Comparison of ENCODE assay signal across 8 cellular contexts in genomic region chr10:58152698-58153263, GRCh38.
DNase-seq lines count a peak whose midpoint lies in the region; ATAC-seq, FAIRE-seq and TF ChIP-seq lines count a peak whose summit lies in the region.

No MANE protein-coding gene starts in this region.

- RAD21 ChIA-PET in GM12878 (lab: Charles Lee; ENCODE audit: unreplicated experiment) = interaction anchor here (1.1 to 2.2 kb wide), 7 partner anchors 10 to 815 kb away, joined by 3 to 7 read pairs (median 3); no protein-coding TSS in a partner anchor

- peak; percentile 70 for ATAC-seq in GM12878
- no peak for ATAC-seq in GM18502 (IDR thresholded peaks at IDR 0.05; ENCODE audit: poor library complexity, unreplicated experiment)

- H3K27ac ChIP-seq in RWPE1 (no peak overlapping the region), GM12878 (ENCODE audit: control insufficient read depth, insufficient read depth) (no peak overlapping the region)

- BruUV-seq in GM12878 (replicated peaks; lab: Mats Ljungman, UMichigan) = no TSS peak

- TF ChIP-seq EP300 in GM12878 (IDR thresholded peaks at IDR 0.05; ENCODE audit: borderline replicate concordance in 1 of 2, control insufficient read depth in 1 of 2, low read depth in 2 of 2, low read length in 2 of 2) = no peak

- DNase-seq in AG09319 (ENCODE audit: extremely low read depth, low read depth) (peak; percentile 10), GM13976 (ENCODE audit: low spot score) (peak; percentile 28), HTR-8/SVneo (ENCODE audit: insufficient read length, low spot score) (peak; percentile 31), RWPE1 (ENCODE audit: low spot score) (peak; percentile 20), GM12878 (ENCODE audit: low read depth, low spot score) (no peak)
- peak; percentile 19 to 21 for DNase-seq in stimulated activated CD4-positive, alpha-beta T cell treated with anti-CD3 and anti-CD28 coated beads, Interleukin-4, amount 100 ng/mL, for 48 hours (ENCODE audit: low read depth in 2 of 2)

- H3K9me3 ChIP-seq in GM12878 (replicated peaks; ENCODE audit: control insufficient read depth, insufficient read depth, low read length) = no peaks in the 10 kb centered on the region

- intact Hi-C loops in GM12878 (cut with micrococcal nuclease; ENCODE audit: unreplicated experiment) = loop anchor here (5.0 to 10.0 kb wide), 2 partner anchors 568 to 815 kb away; no protein-coding TSS in a partner anchor

- no peaks in the 10 kb centered on the region for H3K27me3 ChIP-seq in GM12878 (replicated peaks in 1 of 2; ENCODE audit: control insufficient read depth in 2 of 2, insufficient read depth in 2 of 2, low read length in 1 of 2)

- in situ Hi-C loops in GM13976 (cut with MboI; ENCODE audit: low sequenced_read_pairs, unreplicated experiment) = no loop called here
- in situ Hi-C loops in GM12878 (cut with MboI) = no loop called here

- no peak for TF ChIP-seq POLR2A in GM12878 (IDR thresholded peaks at IDR 0.05; ENCODE audit: low read depth, low read length)

- CTCF ChIA-PET in RWPE1 (lab: Yijun Ruan, JAX) (interaction anchor here (0.6 to 1.5 kb wide), 4 partner anchors 10 to 631 kb away, joined by 3 to 7 read pairs (median 3); no protein-coding TSS in a partner anchor), GM12878 (lab: Yijun Ruan, JAX) (interaction anchor here (0.6 to 2.9 kb wide), 17 partner anchors 9 to 812 kb away, joined by 3 to 13 read pairs (median 4); no protein-coding TSS in a partner anchor)

- no peak overlapping the region for H3K9ac ChIP-seq in GM12878 (ENCODE audit: control insufficient read depth, insufficient read depth, low read length)

- 6% methylated on average over 7 of the region's 7 CpGs for WGBS in GM12878 (ENCODE audit: insufficient coverage, insufficient replicate concordance, low lambda C conversion rate, missing lambda C conversion rate)

- H2AFZ ChIP-seq in GM12878 (ENCODE audit: control insufficient read depth, low read depth, low read length) = no peak overlapping the region

- no peaks in the 10 kb centered on the region for H4K20me1 ChIP-seq in GM12878 (ENCODE audit: control insufficient read depth, insufficient read depth)

- POLR2A ChIA-PET in RWPE1 (lab: Yijun Ruan, JAX; ENCODE audit: low non-redundant PET) (no interaction called here), GM12878 (lab: Charles Lee) (no interaction called here)

- SMC1A ChIA-PET in GM12878 (lab: Charles Lee; ENCODE audit: uncharacterized antibody, unreplicated experiment) = interaction anchor here (0.6 to 1.6 kb wide), 7 partner anchors 18 to 821 kb away, joined by 3 to 4 read pairs (median 3); no protein-coding TSS in a partner anchor

- no peaks in the 10 kb centered on the region for H3K4me1 ChIP-seq in GM12878 (ENCODE audit: control insufficient read depth, insufficient read depth, low read length)

- H3K79me2 ChIP-seq in GM12878 (ENCODE audit: control insufficient read depth, insufficient read depth, low read length) = no peaks in the 10 kb centered on the region

- H3K36me3 ChIP-seq in GM12878 (ENCODE audit: control insufficient read depth in 2 of 2, insufficient read depth in 2 of 2, low read length in 1 of 2) = no peaks in the 10 kb centered on the region

- TF ChIP-seq CTCF in AG09319 (IDR thresholded peaks at IDR 0.05; ENCODE audit: low read depth, low read length) (peak; percentile 67), GM13976 (IDR thresholded peaks at IDR 0.05; ENCODE audit: borderline replicate concordance, control extremely low read depth, extremely low read depth, insufficient read depth, missing control alignments) (peak; percentile 44), RWPE1 (conservative IDR thresholded peaks at IDR 0.05; ENCODE audit: low read depth) (peak; percentile 66), GM12878 (IDR thresholded peaks at IDR 0.05 in 2 of 3, conservative IDR thresholded peaks at IDR 0.05 in 1 of 3; ENCODE audit: control insufficient read depth in 2 of 3, extremely low read depth in 1 of 3, insufficient read depth in 1 of 3, low read depth in 3 of 3, low read length in 3 of 3) (peak; percentile 47 to 64 (median 57); a peak in 5 of 6 replicates)

- TF ChIP-seq RAD21 in GM12878 (IDR thresholded peaks at IDR 0.05; ENCODE audit: insufficient read depth, low read depth, low read length) = peak; percentile 58

- no peak for FAIRE-seq in HTR-8/SVneo (lab: Jason Lieb, UNC)
- FAIRE-seq in GM12878 (lab: Jason Lieb, UNC) = peak; percentile 38
- FAIRE-seq in islet of Langerhans (lab: Jason Lieb, UNC) = peak; percentile 96

- H3K4me3 ChIP-seq in GM12878 = no peak overlapping the region

- H3K4me2 ChIP-seq in GM12878 (ENCODE audit: control insufficient read depth, insufficient read depth) = no peak overlapping the region

TF ChIP-seq in GM12878, 131 proteins besides CTCF, POLR2A, EP300 and RAD21:
- TF ChIP-seq NFXL1 (IDR thresholded peaks at IDR 0.05; ENCODE audit: borderline replicate concordance) = no peak
- TF ChIP-seq SMC3 (IDR thresholded peaks at IDR 0.05; ENCODE audit: borderline replicate concordance, low read length) = peak; percentile 48; the same call in 1 of the 2 replicates
- TF ChIP-seq KLF5 (IDR thresholded peaks at IDR 0.05; ENCODE audit: partially characterized antibody) = no peak
- no peak for TF ChIP-seq NR2C1 (IDR thresholded peaks at IDR 0.05)
